Comparison of ENCODE assay signal across 9 cellular contexts in genomic region chr7:97004931-97005763, GRCh38. TPM values are rescaled to one million over a fixed set of nuclear protein-coding genes. Genes with fewer than 3 reads are reported as not detected.
A peak's percentile ranks its signal among the peaks of the same experiment; 100 is the strongest.
DNase-seq lines count a peak whose midpoint lies in the region; TF ChIP-seq lines count a peak whose summit lies in the region.
"Had no signal": no experiment of that assay in that cellular context is flagged by ENCODE, and none has a peak within 500 bp of the region (broad histone marks: within the 10 kb centered on the region; RNA-seq: fewer than 3 reads in every experiment).

Gene DLX6, plus strand, starts transcription at chr7:97005553. Its CDS starts 425 bp downstream, at chr7:97005978.

- no peak for TF ChIP-seq CTCF in foreskin fibroblast (IDR thresholded peaks at IDR 0.05; ENCODE audit: low read depth, low read length)
- no peak for TF ChIP-seq CTCF in progenitor cell of endocrine pancreas (IDR thresholded peaks at IDR 0.05; ENCODE audit: unreplicated experiment)

- H3K9me3 Mint-ChIP-seq in activated CD4-positive, alpha-beta T cell treated with anti-CD3 and anti-CD28 coated beads, Interleukin-2, amount 10 ng/mL, durations not matched to agents 7 days and 5 days = no peaks in the 10 kb centered on the region
- no peaks in the 10 kb centered on the region for H3K9me3 Mint-ChIP-seq in progenitor cell of endocrine pancreas (ENCODE audit: low read depth)

- POLR2A ChIA-PET in activated CD4-positive, alpha-beta T cell treated with anti-CD3 and anti-CD28 coated beads, Interleukin-2, amount 10 ng/mL, durations not matched to agents 7 days and 5 days (lab: Charles Lee) = no interaction called here

- H3K27me3 Mint-ChIP-seq in activated CD4-positive, alpha-beta T cell treated with anti-CD3 and anti-CD28 coated beads, Interleukin-2, amount 10 ng/mL, durations not matched to agents 7 days and 5 days = peaks cover 86% of the 10 kb centered on the region
- H3K27me3 Mint-ChIP-seq in progenitor cell of endocrine pancreas = peaks cover 89% of the 10 kb centered on the region

- no peaks in the 10 kb centered on the region for H3K36me3 Mint-ChIP-seq in activated CD4-positive, alpha-beta T cell treated with anti-CD3 and anti-CD28 coated beads, Interleukin-2, amount 10 ng/mL, durations not matched to agents 7 days and 5 days (ENCODE audit: low read depth)
- H3K36me3 Mint-ChIP-seq in progenitor cell of endocrine pancreas (ENCODE audit: insufficient read depth) = no peaks in the 10 kb centered on the region

- CTCF ChIA-PET in activated CD4-positive, alpha-beta T cell treated with anti-CD3 and anti-CD28 coated beads, Interleukin-2, amount 10 ng/mL, durations not matched to agents 7 days and 5 days (lab: Charles Lee) = interaction anchor here (0.7 to 1.6 kb wide), 5 partner anchors 10 to 718 kb away, joined by 3 to 5 read pairs (median 3); no protein-coding TSS in a partner anchor

- peak within 1 kb of the TSS; percentile 43 for H3K4me3 Mint-ChIP-seq in activated CD4-positive, alpha-beta T cell treated with anti-CD3 and anti-CD28 coated beads, Interleukin-2, amount 10 ng/mL, durations not matched to agents 7 days and 5 days
- H3K4me3 Mint-ChIP-seq in progenitor cell of endocrine pancreas (ENCODE audit: low read depth) = peak within 1 kb of the TSS; percentile 72

- peak; percentile 56 for DNase-seq in SKM-1 treated with dmso at 0.1 percent for 144 hours (lab: John Stamatoyannopoulos, UW; ENCODE audit: unreplicated experiment)
- no peak for DNase-seq in SKM-1 (lab: John Stamatoyannopoulos, UW; ENCODE audit: unreplicated experiment)
- peak; percentile 77 to 94 for DNase-seq in NCI-H187 (lab: John Stamatoyannopoulos, UW)
- DNase-seq in activated CD4-positive, alpha-beta T cell treated with anti-CD3 and anti-CD28 coated beads, Interleukin-2, amount 10 ng/mL, durations not matched to agents 7 days and 5 days = no peak
- peak; percentile 30 to 62 for DNase-seq in foreskin fibroblast
- no peak for DNase-seq in progenitor cell of endocrine pancreas (ENCODE audit: low spot score, unreplicated experiment)
- DNase-seq in hippocampal formation (lab: John Stamatoyannopoulos, UW) = no peak
- no peak for DNase-seq in superior temporal gyrus (ENCODE audit: extremely low spot score)

- peak within 1 kb of the TSS; percentile 22 to 30 for H3K4me3 ChIP-seq in foreskin fibroblast (ENCODE audit: low read depth in 1 of 2, low read length in 2 of 2)
- H3K4me3 ChIP-seq: BLaER1 had no signal

- H3K4me1 Mint-ChIP-seq in activated CD4-positive, alpha-beta T cell treated with anti-CD3 and anti-CD28 coated beads, Interleukin-2, amount 10 ng/mL, durations not matched to agents 7 days and 5 days = peaks cover 9% of the 10 kb centered on the region
- H3K4me1 Mint-ChIP-seq in progenitor cell of endocrine pancreas (ENCODE audit: low read depth) = peaks cover 3% of the 10 kb centered on the region

- H3K27ac Mint-ChIP-seq in activated CD4-positive, alpha-beta T cell treated with anti-CD3 and anti-CD28 coated beads, Interleukin-2, amount 10 ng/mL, durations not matched to agents 7 days and 5 days = no peak within 1 kb of the TSS
- H3K27ac Mint-ChIP-seq in progenitor cell of endocrine pancreas = peak within 1 kb of the TSS; percentile 52

RNA-seq across cellular contexts. Expression of gene DLX6, which starts in this region (rescaled TPM):
- total RNA-seq in activated CD4-positive, alpha-beta T cell treated with anti-CD3 and anti-CD28 coated beads, Interleukin-2, amount 10 ng/mL, durations not matched to agents 7 days and 5 days = not detected
- 0.38 and 1.00 TPM in 2 replicates for total RNA-seq in progenitor cell of endocrine pancreas

Comparison
In these comparisons a context has a peak if more than half of its experiments do, and no peak if none do; other contexts are left out.
1. DNase-seq: peak in SKM-1 treated with dmso at 0.1 percent for 144 hours (single experiment), NCI-H187 (2 of 2) and foreskin fibroblast (2 of 2); none in SKM-1 (single experiment), activated CD4-positive, alpha-beta T cell treated with anti-CD3 and anti-CD28 coated beads, Interleukin-2, amount 10 ng/mL, durations not matched to agents 7 days and 5 days (single experiment), progenitor cell of endocrine pancreas (single experiment), hippocampal formation (0 of 2) and superior temporal gyrus (single experiment).